Comparison of ENCODE assay signal across 14 cellular contexts in genomic region chr3:52221141-52221562, GRCh38. TPM values are rescaled to one million over a fixed set of nuclear protein-coding genes. Genes with fewer than 3 reads are reported as not detected.
DNase-seq lines count a peak whose midpoint lies in the region; ATAC-seq and TF ChIP-seq lines count a peak whose summit lies in the region.
"Had no signal": no experiment of that assay in that cellular context is flagged by ENCODE, and none has a peak within 500 bp of the region (broad histone marks: within the 10 kb centered on the region; RNA-seq: fewer than 3 reads in every experiment).

No MANE protein-coding gene starts in this region.

- no peaks in the 10 kb centered on the region for H3K27me3 ChIP-seq in spleen (replicated peaks in 1 of 7)
- no peaks in the 10 kb centered on the region for H3K27me3 ChIP-seq in CD8-positive, alpha-beta T cell (ENCODE audit: insufficient read depth, low read length)
- H3K27me3 ChIP-seq: right atrium auricular region, suprapubic skin had no signal

- no peaks in the 10 kb centered on the region for H3K36me3 Mint-ChIP-seq in activated T-cell treated with anti-CD3 and anti-CD28 coated beads, Interleukin-2, amount 50 U/mL, for 72 hours (ENCODE audit: insufficient read depth in 2 of 2)
- peaks cover 7% of the 10 kb centered on the region for H3K36me3 Mint-ChIP-seq in CD8-positive, alpha-beta T cell

- H3K27ac Mint-ChIP-seq in activated T-cell treated with anti-CD3 and anti-CD28 coated beads, Interleukin-2, amount 50 U/mL, for 72 hours, result no peak overlapping the region
- no peak overlapping the region for H3K27ac Mint-ChIP-seq in CD8-positive, alpha-beta T cell

- TF ChIP-seq POLR2A in spleen (IDR thresholded peaks at IDR 0.05), result no peak

- DNase-seq in activated T-cell treated with anti-CD3 and anti-CD28 coated beads, Interleukin-2, amount 50 U/mL, for 72 hours, result no peak
- DNase-seq in activated T-cell treated with anti-CD3 and anti-CD28 coated beads, Interleukin-2, amount 50 U/mL, for 1 hour, result no peak
- DNase-seq in ecto neural progenitor cell (ENCODE audit: low spot score), result peak; percentile 44
- peak; percentile 79 for DNase-seq in spleen
- no peak for DNase-seq in CD8-positive, alpha-beta T cell
- DNase-seq in stimulated activated naive CD4-positive, alpha-beta T cell treated with Interleukin-2 at 50 U/mL for 16 hours (lab: John Stamatoyannopoulos, UW), result no peak
- DNase-seq: SIG-M5 had no signal

- H3K36me3 ChIP-seq in KOPT-K1 (ENCODE audit: insufficient read depth, low read length), result peaks cover 18% of the 10 kb centered on the region; the same call in 1 of the 2 replicates
- peaks cover 0 to 47% (median 0%) of the 10 kb centered on the region in 6 donors for H3K36me3 ChIP-seq in spleen
- H3K36me3 ChIP-seq in CD8-positive, alpha-beta T cell (ENCODE audit: insufficient read depth, low read length), result no peaks in the 10 kb centered on the region
- H3K36me3 ChIP-seq: lower lobe of right lung, right atrium auricular region, suprapubic skin had no signal

- peaks cover 46 to 100% (median 92%) of the 10 kb centered on the region in 6 donors for H3K4me1 ChIP-seq in spleen
- H3K4me1 ChIP-seq in CD8-positive, alpha-beta T cell (ENCODE audit: insufficient read depth, low read length), result peaks cover 99% of the 10 kb centered on the region

- 79 to 92% (median 86%) methylated on average over 10 to 27 of the region's 27 CpGs for WGBS in spleen, 5 donors

- H3K9me3 ChIP-seq in KOPT-K1 (ENCODE audit: insufficient read depth, low read length, poor library complexity, severe bottlenecking), result no peaks in the 10 kb centered on the region
- H3K9me3 ChIP-seq in spleen, result no peaks in the 10 kb centered on the region
- no peaks in the 10 kb centered on the region for H3K9me3 ChIP-seq in CD8-positive, alpha-beta T cell (ENCODE audit: low read length)
- H3K9me3 ChIP-seq: lower lobe of right lung, right atrium auricular region, suprapubic skin had no signal

- peaks cover 92% of the 10 kb centered on the region for H3K4me1 Mint-ChIP-seq in activated T-cell treated with anti-CD3 and anti-CD28 coated beads, Interleukin-2, amount 50 U/mL, for 72 hours (ENCODE audit: low read depth)
- H3K4me1 Mint-ChIP-seq in CD8-positive, alpha-beta T cell (ENCODE audit: low read depth), result peaks cover 89% of the 10 kb centered on the region

- H3K4me3 Mint-ChIP-seq in activated T-cell treated with anti-CD3 and anti-CD28 coated beads, Interleukin-2, amount 50 U/mL, for 72 hours, result peak overlapping the region; percentile 79 to 88
- H3K4me3 Mint-ChIP-seq in CD8-positive, alpha-beta T cell, result no peak overlapping the region

- CTCF ChIA-PET in CD8-positive, alpha-beta T cell (lab: Charles Lee), result interaction anchor here (0.6 to 12.4 kb wide), 45 partner anchors 8 to 258 kb away, joined by 3 to 263 read pairs (median 6); partner anchors contain the start of genes ALAS1, GLYCTK, PPM1M and TWF2

- TF ChIP-seq CTCF in spleen (IDR thresholded peaks at IDR 0.05 in 8 of 11, conservative IDR thresholded peaks at IDR 0.05 in 3 of 11), result no peak
- TF ChIP-seq CTCF in CD8-positive, alpha-beta T cell (IDR thresholded peaks at IDR 0.05), result no peak

- H3K9me3 Mint-ChIP-seq in activated T-cell treated with anti-CD3 and anti-CD28 coated beads, Interleukin-2, amount 50 U/mL, for 72 hours, result no peaks in the 10 kb centered on the region
- no peaks in the 10 kb centered on the region for H3K9me3 Mint-ChIP-seq in CD8-positive, alpha-beta T cell
- H3K9me3 Mint-ChIP-seq: CD8-positive, alpha-beta memory T cell had no signal

- peak overlapping the region in 1 of 8 donors; percentile 50 for H3K4me3 ChIP-seq in spleen
- no peak overlapping the region for H3K4me3 ChIP-seq in CD8-positive, alpha-beta T cell (ENCODE audit: low read depth, low read length)
- H3K4me3 ChIP-seq: GM12878, right atrium auricular region, suprapubic skin had no signal

- no peaks in the 10 kb centered on the region for H3K27me3 Mint-ChIP-seq in activated T-cell treated with anti-CD3 and anti-CD28 coated beads, Interleukin-2, amount 50 U/mL, for 72 hours (ENCODE audit: low read depth)
- no peaks in the 10 kb centered on the region for H3K27me3 Mint-ChIP-seq in CD8-positive, alpha-beta T cell (ENCODE audit: low read depth)
- H3K27me3 Mint-ChIP-seq: CD8-positive, alpha-beta memory T cell had no signal

- POLR2A ChIA-PET in CD8-positive, alpha-beta T cell (lab: Charles Lee), result interaction anchor here (0.6 to 3.7 kb wide), 18 partner anchors 8 to 739 kb away, joined by 3 to 29 read pairs (median 4); partner anchors contain the start of genes GLYCTK, TWF2 and WDR82

- intact Hi-C loops in spleen (cut with DNase I; ENCODE audit: low total_unique reads), result no loop called here
- intact Hi-C loops in CD8-positive, alpha-beta T cell (cut with DNase I, micrococcal nuclease), result loop anchor here in 1 of 2 experiments (2.0 to 10.0 kb wide), 4 partner anchors 18 to 226 kb away; partner anchors contain the start of genes ALAS1, DUSP7 and TWF2

- ATAC-seq in activated T-cell treated with anti-CD3 and anti-CD28 coated beads, Interleukin-2, amount 50 U/mL, for 72 hours (replicated peaks in 1 of 2), result no peak
- no peak for ATAC-seq in CD8-positive, alpha-beta T cell
- ATAC-seq in HG03196 (IDR thresholded peaks at IDR 0.05; ENCODE audit: unreplicated experiment), result no peak

- peak overlapping the region; percentile 90 for H3K27ac ChIP-seq in KOPT-K1 (ENCODE audit: low read depth, low read length, poor library complexity, severe bottlenecking)
- H3K27ac ChIP-seq in spleen, result peak overlapping the region in 4 of 8 donors; percentile 5 to 67 (median 54)
- H3K27ac ChIP-seq in CD8-positive, alpha-beta T cell (ENCODE audit: low read depth, low read length), result no peak overlapping the region
- H3K27ac ChIP-seq: lower lobe of right lung, right atrium auricular region, suprapubic skin had no signal

RNA-seq across cellular contexts. Expression of gene TLR9, which starts 4.3 kb away (rescaled TPM):
- 1 to 10 TPM; 1.2 to 2.3 TPM for total RNA-seq in activated T-cell treated with anti-CD3 and anti-CD28 coated beads, Interleukin-2, amount 50 U/mL, for 72 hours
- 1 to 10 TPM; 2.3 to 7.7 (median 4.2) TPM for total RNA-seq in spleen
- polyA plus RNA-seq in spleen, result 1 to 10 TPM in 1 of 3 donors, under 1 TPM in 1, not detected in 1; 0.55 to 3.8 TPM
- under 1 TPM in 1 of 2 experiments, not detected in 1; 0.33 TPM for total RNA-seq in CD8-positive, alpha-beta T cell
- total RNA-seq: right atrium auricular region had no signal

RNA-seq across cellular contexts. Expression of gene TWF2, which starts 17.8 kb away (rescaled TPM):
- 100 to 1,000 TPM; 124 to 133 TPM for total RNA-seq in activated T-cell treated with anti-CD3 and anti-CD28 coated beads, Interleukin-2, amount 50 U/mL, for 72 hours
- 100 to 1,000 TPM in 1 of 7 donors, 10 to 100 TPM in 6; 57.5 to 109 (median 68.2) TPM for total RNA-seq in spleen
- 10 to 100 TPM; 47.3 to 71.4 (median 59.8) TPM for polyA plus RNA-seq in spleen
- 10 to 100 TPM; 31.1 to 31.2 TPM for total RNA-seq in CD8-positive, alpha-beta T cell

RNA-seq across cellular contexts. Expression of gene ALAS1, which starts 23.2 kb away (rescaled TPM):
- 10 to 100 TPM; 62.7 to 63.6 TPM for total RNA-seq in activated T-cell treated with anti-CD3 and anti-CD28 coated beads, Interleukin-2, amount 50 U/mL, for 72 hours
- 10 to 100 TPM; 25.3 to 40.8 (median 33.8) TPM for total RNA-seq in spleen
- 10 to 100 TPM; 13.0 to 25.3 (median 15.4) TPM for polyA plus RNA-seq in spleen
- 1 to 10 TPM; 6.0 to 6.6 TPM for total RNA-seq in CD8-positive, alpha-beta T cell

RNA-seq across cellular contexts. Expression of gene PPM1M, which starts 24.4 kb away (rescaled TPM):
- total RNA-seq in activated T-cell treated with anti-CD3 and anti-CD28 coated beads, Interleukin-2, amount 50 U/mL, for 72 hours, result 100 to 1,000 TPM; 119 to 121 TPM
- total RNA-seq in spleen, result 10 to 100 TPM; 26.3 to 77.8 (median 55.8) TPM
- 10 to 100 TPM; 29.2 to 37.2 (median 33.6) TPM for polyA plus RNA-seq in spleen
- 10 to 100 TPM; 43.9 to 46.9 TPM for total RNA-seq in CD8-positive, alpha-beta T cell

RNA-seq across cellular contexts. Expression of gene WDR82, which starts 57.3 kb away (rescaled TPM):
- 100 to 1,000 TPM; 113 to 120 TPM for total RNA-seq in activated T-cell treated with anti-CD3 and anti-CD28 coated beads, Interleukin-2, amount 50 U/mL, for 72 hours
- 10 to 100 TPM; 60.5 to 80.6 (median 72.0) TPM for total RNA-seq in spleen
- 10 to 100 TPM; 20.9 to 35.8 (median 23.6) TPM for polyA plus RNA-seq in spleen
- 100 to 1,000 TPM; 115 to 117 TPM for total RNA-seq in CD8-positive, alpha-beta T cell

Comparison
In these comparisons a context has a peak if more than half of its experiments do, and no peak if none do; other contexts are left out.
1. DNase-seq: peak in ecto neural progenitor cell (single experiment) and spleen (single experiment); none in activated T-cell treated with anti-CD3 and anti-CD28 coated beads, Interleukin-2, amount 50 U/mL, for 72 hours (0 of 2), activated T-cell treated with anti-CD3 and anti-CD28 coated beads, Interleukin-2, amount 50 U/mL, for 1 hour (single experiment), CD8-positive, alpha-beta T cell (0 of 7) and stimulated activated naive CD4-positive, alpha-beta T cell treated with Interleukin-2 at 50 U/mL for 16 hours (single experiment).